In the genomic region with DNA sequence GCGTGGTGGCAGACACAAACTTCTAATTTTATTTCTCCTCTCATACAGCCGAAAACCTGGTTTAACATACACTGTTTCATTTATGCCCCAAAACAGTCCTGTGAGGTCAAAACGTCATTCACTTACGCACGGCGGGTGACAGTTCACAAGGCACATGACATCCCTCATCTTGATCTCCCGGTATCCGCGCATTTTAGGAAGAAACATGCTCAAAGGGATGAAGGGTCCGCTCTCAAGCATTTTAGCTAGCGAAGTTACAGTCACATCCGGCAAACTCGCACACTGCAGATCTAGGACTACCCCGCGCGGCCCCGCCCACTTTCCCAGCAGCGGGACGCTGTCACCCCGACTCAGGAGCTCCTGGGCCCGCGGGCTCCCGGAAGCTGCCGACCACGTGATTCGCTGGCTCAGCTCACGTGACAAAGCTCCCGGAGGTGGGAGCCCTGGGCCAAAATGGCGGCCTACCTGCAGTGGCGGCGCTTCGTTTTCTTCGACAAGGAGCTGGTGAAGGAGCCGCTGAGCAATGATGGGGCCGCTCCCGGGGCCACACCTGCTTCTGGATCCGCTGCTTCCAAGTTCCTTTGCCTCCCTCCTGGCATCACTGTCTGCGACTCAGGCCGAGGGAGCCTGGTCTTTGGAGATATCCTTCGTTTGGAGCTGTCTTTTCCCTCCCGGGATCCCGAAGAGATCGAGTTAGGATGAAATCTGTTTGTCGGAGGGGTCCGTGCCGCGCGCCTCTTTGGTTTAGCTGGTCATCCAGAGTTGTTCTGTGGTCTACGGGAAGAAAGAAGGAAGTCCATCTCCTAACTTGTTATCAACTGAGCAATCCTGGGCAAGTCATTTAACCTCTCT, we compare ENCODE assay signal across 8 cellular contexts. TPM values are rescaled to one million over a fixed set of nuclear protein-coding genes. Genes with fewer than 3 reads are reported as not detected.
DNase-seq lines count a peak whose midpoint lies in the region; ATAC-seq, FAIRE-seq and TF ChIP-seq lines count a peak whose summit lies in the region.

A gene (plus strand): TSS at position 448 of the 852 bp plus-strand sequence. CDS start 6 bp downstream, at position 454.

- H3K27ac ChIP-seq in heart right ventricle (peak within 1 kb of the TSS; percentile 62 to 94 (median 88)), upper lobe of right lung (peak within 1 kb of the TSS; percentile 91)

- H3K4me3 ChIP-seq in heart right ventricle: peak within 1 kb of the TSS; percentile 65 to 99 (median 87)
- peak within 1 kb of the TSS; percentile 96 for H3K4me3 ChIP-seq in upper lobe of right lung

- TF ChIP-seq CTCF in heart right ventricle (IDR thresholded peaks at IDR 0.05) (no peak), upper lobe of right lung (IDR thresholded peaks at IDR 0.05) (no peak)

- intact Hi-C loops in T-helper 1 cell treated with Interleukin-12 subunit alpha and Interleukin-12 subunit beta and Interleukin-4 antibody, amounts not matched to agents 30 ng/mL and 1 ng/mL, for 36 hours (cut with micrococcal nuclease): loop anchor here (1.0 kb wide), 11 partner anchors 10 to 271 kb away; a partner anchor contains a TSS
- intact Hi-C loops in heart right ventricle (cut with DNase I) (loop anchor here in 1 of 10 donors (10.0 kb wide), 1 partner anchor 53 kb away; a partner anchor contains a TSS), posterior vena cava (cut with DNase I) (no loop called here), upper lobe of right lung (cut with DNase I) (no loop called here)

- 0 to 1% methylated on average over 49 of the region's 49 CpGs for WGBS in heart right ventricle, 2 donors

- TF ChIP-seq POLR2A in GM12892 (IDR thresholded peaks at IDR 0.05; ENCODE audit: low read depth, low read length): peak; percentile 85

- H3K9me3 ChIP-seq in heart right ventricle: no peaks in the 10 kb centered on the region
- H3K9me3 ChIP-seq in upper lobe of right lung: no peaks in the 10 kb centered on the region

- ATAC-seq in HG02840 (IDR thresholded peaks at IDR 0.05; ENCODE audit: low FRiP score, unreplicated experiment): peak; percentile 86
- peak; percentile 97 to 99 (median 99) for ATAC-seq in heart right ventricle
- peak; percentile 99 for ATAC-seq in upper lobe of right lung

- H3K4me1 ChIP-seq in heart right ventricle (peaks cover 4 to 38% (median 29%) of the 10 kb centered on the region in 9 donors), upper lobe of right lung (peaks cover 22% of the 10 kb centered on the region)

- no peaks in the 10 kb centered on the region for H3K27me3 ChIP-seq in heart right ventricle
- H3K27me3 ChIP-seq in upper lobe of right lung: no peaks in the 10 kb centered on the region

- H3K36me3 ChIP-seq in heart right ventricle: peaks cover 0 to 48% (median 20%) of the 10 kb centered on the region in 9 donors
- H3K36me3 ChIP-seq in upper lobe of right lung: peaks cover 33% of the 10 kb centered on the region

- FAIRE-seq in GM12892 (lab: Jason Lieb, UNC): peak; percentile 93

- DNase-seq in GM12892 (ENCODE audit: insufficient read length) (peak; percentile 100), NCI-H146 treated with DMSO at 0.1 percent for 48 hours (lab: John Stamatoyannopoulos, UW; ENCODE audit: unreplicated experiment) (peak; percentile 89), amniotic epithelial cell (ENCODE audit: low read depth) (peak; percentile 90), heart right ventricle (peak; percentile 97 to 98), posterior vena cava (ENCODE audit: low spot score) (peak; percentile 99), upper lobe of right lung (peak; percentile 99)

RNA-seq across cellular contexts. Expression of the gene that starts here (rescaled TPM):
- polyA plus RNA-seq in GM12892 (2012; ENCODE audit: missing spikeins): 26.5 TPM
- 38.3 and 38.6 TPM in 2 replicates for total RNA-seq in T-helper 1 cell treated with Interleukin-12 subunit alpha and Interleukin-12 subunit beta and Interleukin-4 antibody, amounts not matched to agents 30 ng/mL and 1 ng/mL, for 36 hours
- total RNA-seq in heart right ventricle: 10 to 100 TPM; 15.7 to 23.8 (median 21.5) TPM
- polyA plus RNA-seq in heart right ventricle: 10 to 100 TPM; 23.7 to 44.2 TPM
- 10 to 100 TPM; 24.8 to 26.6 TPM for total RNA-seq in posterior vena cava
- 41.5 TPM for total RNA-seq in upper lobe of right lung

Comparison
In these comparisons a context has a peak if more than half of its experiments do, and no peak if none do; other contexts are left out.
1. Peak in every context shown above with its lines: DNase-seq, ATAC-seq, H3K4me3 ChIP-seq and H3K27ac ChIP-seq.